Comparison of ENCODE assay signal across 16 cellular contexts in the genomic region with DNA sequence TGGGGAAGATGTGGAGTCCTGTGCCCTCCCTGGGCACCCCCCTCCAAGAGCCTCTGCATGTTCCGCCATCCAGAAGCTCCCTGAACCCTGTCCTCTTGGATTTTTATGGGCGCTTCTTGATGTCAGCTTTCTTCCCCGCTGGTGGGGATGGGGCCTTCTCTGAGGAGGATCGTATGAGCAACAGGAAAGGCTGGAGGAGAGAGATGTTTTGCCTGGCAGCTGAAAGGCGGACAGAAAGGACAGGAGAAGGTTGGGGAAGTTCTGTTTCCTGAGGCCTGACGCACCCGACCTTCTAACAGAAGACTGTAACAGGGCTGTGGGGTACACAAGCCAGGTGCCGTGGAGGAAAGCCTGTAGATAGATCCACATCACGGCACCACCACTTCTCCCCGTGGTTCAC.
DNase-seq lines count a peak whose midpoint lies in the region; ATAC-seq lines count a peak whose summit lies in the region.
"Had no signal": no experiment of that assay in that cellular context is flagged by ENCODE, and none has a peak within 500 bp of the region (broad histone marks: within the 10 kb centered on the region; RNA-seq: fewer than 3 reads in every experiment).

No MANE protein-coding gene starts in this region.

- H3K36me3 ChIP-seq in BLaER1 = peaks cover 66% of the 10 kb centered on the region
- peaks cover 6% of the 10 kb centered on the region for H3K36me3 ChIP-seq in CD4-positive, CD25-positive, alpha-beta regulatory T cell (ENCODE audit: control insufficient read depth, insufficient read depth, low read length)
- H3K36me3 ChIP-seq: MG63 had no signal

- peaks cover 0 to 3% (median 0%) of the 10 kb centered on the region in 7 donors for H3K9me3 Mint-ChIP-seq in CD4-positive, CD25-positive, alpha-beta regulatory T cell
- no peaks in the 10 kb centered on the region for H3K9me3 Mint-ChIP-seq in central memory CD8-positive, alpha-beta T cell
- peaks cover 14% of the 10 kb centered on the region for H3K9me3 Mint-ChIP-seq in activated CD4-positive, alpha-beta memory T cell treated with anti-CD3 and anti-CD28 coated beads, Interleukin-2, amount 10 ng/mL, durations not matched to agents 7 days and 5 days

- H3K9me3 ChIP-seq in BLaER1 = peaks cover 40% of the 10 kb centered on the region
- H3K9me3 ChIP-seq in CD4-positive, CD25-positive, alpha-beta regulatory T cell (ENCODE audit: control insufficient read depth in 2 of 2, low read length in 2 of 2) = no peaks in the 10 kb centered on the region
- H3K9me3 ChIP-seq: MG63 had no signal

- peaks cover 17 to 92% (median 63%) of the 10 kb centered on the region in 4 donors for H3K4me1 Mint-ChIP-seq in CD4-positive, CD25-positive, alpha-beta regulatory T cell
- peaks cover 39% of the 10 kb centered on the region for H3K4me1 Mint-ChIP-seq in central memory CD8-positive, alpha-beta T cell
- peaks cover 39% of the 10 kb centered on the region for H3K4me1 Mint-ChIP-seq in activated CD4-positive, alpha-beta memory T cell treated with anti-CD3 and anti-CD28 coated beads, Interleukin-2, amount 10 ng/mL, durations not matched to agents 7 days and 5 days

- CTCF ChIA-PET in activated CD4-positive, alpha-beta memory T cell treated with anti-CD3 and anti-CD28 coated beads, Interleukin-2, amount 10 ng/mL, durations not matched to agents 7 days and 5 days (lab: Charles Lee) = no interaction called here

- no peaks in the 10 kb centered on the region for H3K27me3 Mint-ChIP-seq in CD4-positive, CD25-positive, alpha-beta regulatory T cell
- H3K27me3 Mint-ChIP-seq in central memory CD8-positive, alpha-beta T cell = no peaks in the 10 kb centered on the region
- peaks cover 4% of the 10 kb centered on the region for H3K27me3 Mint-ChIP-seq in activated CD4-positive, alpha-beta memory T cell treated with anti-CD3 and anti-CD28 coated beads, Interleukin-2, amount 10 ng/mL, durations not matched to agents 7 days and 5 days

- peak overlapping the region in 2 of 3 donors; percentile 81 to 86 for H3K27ac Mint-ChIP-seq in CD4-positive, CD25-positive, alpha-beta regulatory T cell
- peak overlapping the region; percentile 46 for H3K27ac Mint-ChIP-seq in central memory CD8-positive, alpha-beta T cell (ENCODE audit: low read depth)
- no peak overlapping the region for H3K27ac Mint-ChIP-seq in activated CD4-positive, alpha-beta memory T cell treated with anti-CD3 and anti-CD28 coated beads, Interleukin-2, amount 10 ng/mL, durations not matched to agents 7 days and 5 days

- DNase-seq in CD4-positive, CD25-positive, alpha-beta regulatory T cell = no peak
- no peak for DNase-seq in central memory CD8-positive, alpha-beta T cell (ENCODE audit: low spot score in 2 of 2)
- peak; percentile 32 for DNase-seq in pulmonary artery endothelial cell (ENCODE audit: low read depth, low spot score)
- DNase-seq in RPMI8226 = no peak
- DNase-seq in hepatic stellate cell (ENCODE audit: low spot score) = no peak
- no peak for DNase-seq in activated CD4-positive, alpha-beta memory T cell treated with anti-CD3 and anti-CD28 coated beads, Interleukin-2, amount 10 ng/mL, durations not matched to agents 7 days and 5 days
- DNase-seq: COR-L47, DMS153, KG1, MG63, NCI-H1105 treated with DMSO at 0.1 percent for 48 hours, NCI-H187, NCI-H2171, NCI-H774 had no signal

- no peak for ATAC-seq in CD4-positive, CD25-positive, alpha-beta regulatory T cell (ENCODE audit: low read depth in 2 of 2)
- no peak for ATAC-seq in central memory CD8-positive, alpha-beta T cell (replicated peaks; ENCODE audit: extremely low read depth, poor library complexity, severe bottlenecking)
- ATAC-seq: Right ventricle myocardium inferior had no signal

- H3K4me2 ChIP-seq in BLaER1 = peak overlapping the region; percentile 87

- peaks cover 87% of the 10 kb centered on the region for H3K4me1 ChIP-seq in BLaER1
- peaks cover 49% of the 10 kb centered on the region for H3K4me1 ChIP-seq in CD4-positive, CD25-positive, alpha-beta regulatory T cell (ENCODE audit: control insufficient read depth, insufficient read depth, low read length, poor library complexity, severe bottlenecking)

- peaks cover 37% of the 10 kb centered on the region for H4K20me1 ChIP-seq in BLaER1

- peak overlapping the region in 1 of 4 donors; percentile 37 for H3K4me3 Mint-ChIP-seq in CD4-positive, CD25-positive, alpha-beta regulatory T cell
- no peak overlapping the region for H3K4me3 Mint-ChIP-seq in central memory CD8-positive, alpha-beta T cell
- H3K4me3 Mint-ChIP-seq in activated CD4-positive, alpha-beta memory T cell treated with anti-CD3 and anti-CD28 coated beads, Interleukin-2, amount 10 ng/mL, durations not matched to agents 7 days and 5 days = no peak overlapping the region

- peak overlapping the region; percentile 56; the same call in 1 of the 2 replicates for H3K9ac ChIP-seq in BLaER1

- peak overlapping the region; percentile 75 for H3K27ac ChIP-seq in BLaER1
- no peak overlapping the region for H3K27ac ChIP-seq in CD4-positive, CD25-positive, alpha-beta regulatory T cell (ENCODE audit: insufficient read depth, low read length, poor library complexity, severe bottlenecking)

- no peak overlapping the region for H3K4me3 ChIP-seq in BLaER1
- no peak overlapping the region for H3K4me3 ChIP-seq in CD4-positive, CD25-positive, alpha-beta regulatory T cell (ENCODE audit: low read depth, low read length)
- H3K4me3 ChIP-seq: MG63 had no signal

- H3K27me3 ChIP-seq in BLaER1 = no peaks in the 10 kb centered on the region
- H3K27me3 ChIP-seq in CD4-positive, CD25-positive, alpha-beta regulatory T cell (ENCODE audit: control insufficient read depth, insufficient read depth, low read length) = no peaks in the 10 kb centered on the region
- H3K27me3 ChIP-seq: MG63 had no signal

- POLR2A ChIA-PET in activated CD4-positive, alpha-beta memory T cell treated with anti-CD3 and anti-CD28 coated beads, Interleukin-2, amount 10 ng/mL, durations not matched to agents 7 days and 5 days (lab: Charles Lee) = interaction anchor here (1.1 kb wide), 1 partner anchor 39 kb away, joined by 3 read pairs; no protein-coding TSS in a partner anchor

- peaks cover 15% of the 10 kb centered on the region for H3K36me3 Mint-ChIP-seq in CD4-positive, CD25-positive, alpha-beta regulatory T cell
- H3K36me3 Mint-ChIP-seq in central memory CD8-positive, alpha-beta T cell (ENCODE audit: insufficient read depth) = no peaks in the 10 kb centered on the region
- H3K36me3 Mint-ChIP-seq in activated CD4-positive, alpha-beta memory T cell treated with anti-CD3 and anti-CD28 coated beads, Interleukin-2, amount 10 ng/mL, durations not matched to agents 7 days and 5 days (ENCODE audit: low read depth) = peaks cover 13% of the 10 kb centered on the region
